ENCODE assay signal across 1 cellular context in genomic region chr3:28891485-28891884, GRCh38.
TF ChIP-seq lines count a peak whose summit lies in the region.

No MANE protein-coding gene starts in this region.

TF ChIP-seq in HepG2, 621 proteins besides CTCF, POLR2A, EP300 and RAD21 (continued from another document):
- TF ChIP-seq ZBTB46 (CRISPR knock-in tag; IDR thresholded peaks at IDR 0.05; ENCODE audit: borderline replicate concordance) (no peak), ZNF572 (CRISPR knock-in tag; IDR thresholded peaks at IDR 0.05) (no peak), ZSCAN20 (CRISPR knock-in tag; IDR thresholded peaks at IDR 0.05; ENCODE audit: borderline replicate concordance) (no peak), ERF (CRISPR knock-in tag; IDR thresholded peaks at IDR 0.05) (no peak), ZNF281 (CRISPR knock-in tag; IDR thresholded peaks at IDR 0.05; ENCODE audit: borderline replicate concordance) (no peak)
